ENCODE assay signal across 32 cellular contexts in genomic region chr14:71190691-71191090, GRCh38.
"Had no signal": no experiment of that assay in that cellular context is flagged by ENCODE, and none has a peak within 500 bp of the region (broad histone marks: within the 10 kb centered on the region; RNA-seq: fewer than 3 reads in every experiment).

No MANE protein-coding gene starts in this region.

- H3K9me3 ChIP-seq: colonic mucosa, Peyer's patch had no signal

- H3K27me3 ChIP-seq: brain microvascular endothelial cell, cardiac muscle cell, colonic mucosa, Peyer's patch had no signal

- DNase-seq: activated B cell treated with CpG ODN at 0.5 μM for 24 hours; activated CD4-positive, alpha-beta memory T cell treated with anti-CD3 and anti-CD28 coated beads, Interleukin-2, amount 10 ng/mL, durations not matched to agents 7 days and 5 days; activated CD4-positive, alpha-beta T cell treated with anti-CD3 and anti-CD28 coated beads for 4 hours; activated CD4-positive, CD25-positive, alpha-beta regulatory T cell treated with anti-CD3 and anti-CD28 coated beads, Interleukin-2, amount 50 U/mL, for 72 hours; activated CD8-positive, alpha-beta memory T cell treated with anti-CD3 and anti-CD28 coated beads for 24 hours; activated CD8-positive, alpha-beta memory T cell treated with anti-CD3 and anti-CD28 coated beads, Interleukin-2, amount 10 ng/mL, durations not matched to agents 7 days and 5 days; activated CD8-positive, alpha-beta memory T cell treated with anti-CD3 and anti-CD28 coated beads, Interleukin-2, amount 50 U/mL, for 48 hours; activated effector memory CD4-positive, alpha-beta T cell treated with anti-CD3 and anti-CD28 coated beads, Interleukin-2, amount 50 U/mL, for 16 hours; activated naive CD4-positive, alpha-beta T cell; activated naive CD4-positive, alpha-beta T cell treated with anti-CD3 and anti-CD28 coated beads, Interleukin-2, amount 50 U/mL, for 16 hours; activated naive CD8-positive, alpha-beta T cell treated with anti-CD3 and anti-CD28 coated beads for 36 hours; activated T-cell treated with anti-CD3 and anti-CD28 coated beads, Interleukin-2, amount 50 U/mL, for 72 hours; amniotic stem cell; aorta; brain microvascular endothelial cell; colonic mucosa; MM.1S; MV-4-11; NCI-H1092; NCI-H1436 treated with DMSO at 0.1 percent for 48 hours; NCI-H1694 treated with DMSO at 0.1 percent for 48 hours; NCI-H2029; NCI-H345; PC-3; Peyer's patch; SIG-M5; T-helper 1 cell; T-helper 2 cell; T-helper 9 cell had no signal

- H3K4me3 ChIP-seq: cardiac muscle cell, colonic mucosa, Peyer's patch had no signal

- H3K4me1 ChIP-seq: colonic mucosa, Peyer's patch had no signal

- H3K36me3 ChIP-seq: brain microvascular endothelial cell, cardiac muscle cell, colonic mucosa, Peyer's patch had no signal

- H3K4me2 ChIP-seq: KMS-11 had no signal

- H3K9ac ChIP-seq: KMS-11 had no signal

- H3K27ac ChIP-seq: brain microvascular endothelial cell, cardiac muscle cell, colonic mucosa, KMS-11, Peyer's patch, VCaP had no signal
